Comparison of ENCODE assay signal across 8 cellular contexts in the genomic region with DNA sequence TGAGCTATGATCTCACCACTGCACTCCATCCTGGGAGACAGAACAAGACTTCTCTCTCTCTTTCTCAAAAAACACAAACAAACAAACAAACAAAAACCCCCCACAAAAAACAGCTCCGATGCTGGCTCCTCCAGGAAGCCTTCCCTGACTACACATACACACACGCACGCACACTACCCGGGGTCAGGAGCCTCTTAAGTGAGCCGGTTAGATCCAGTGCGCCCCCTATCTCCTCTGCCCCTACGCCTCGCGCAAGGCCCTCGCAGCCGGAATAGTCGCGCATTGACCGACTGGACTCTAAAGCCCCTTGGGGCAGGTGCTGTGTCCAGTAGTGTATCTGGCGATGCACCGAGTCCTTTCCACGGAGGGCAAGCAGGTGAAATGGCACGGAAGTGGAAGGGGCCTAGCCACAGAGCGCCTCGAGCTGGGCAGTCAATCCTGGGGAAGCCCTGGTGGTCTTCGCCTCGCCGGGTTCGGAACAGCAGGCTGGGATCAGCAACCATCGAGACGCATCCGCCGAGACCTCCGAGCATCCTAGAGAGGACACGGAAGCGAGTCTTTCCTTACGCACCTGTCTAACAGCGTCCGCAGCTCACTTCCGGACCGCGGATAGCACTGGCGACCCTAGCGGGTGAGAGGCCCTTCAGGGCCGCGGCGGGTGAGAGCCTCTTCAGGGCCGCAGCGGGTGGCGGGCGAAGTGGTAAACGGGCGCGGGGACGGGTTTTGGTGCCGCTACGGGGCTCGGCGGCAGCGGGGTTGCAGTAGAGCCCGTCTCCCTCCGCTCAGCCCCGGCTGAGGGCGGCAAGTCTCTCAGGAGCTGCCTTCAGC. TPM values are rescaled to one million over a fixed set of nuclear protein-coding genes. Genes with fewer than 3 reads are reported as not detected.
A peak's percentile ranks its signal among the peaks of the same experiment; 100 is the strongest.
DNase-seq lines count a peak whose midpoint lies in the region; ATAC-seq and TF ChIP-seq lines count a peak whose summit lies in the region.

A gene (plus strand): TSS at position 588 of the 828 bp plus-strand sequence. CDS start 2,661 bp downstream, outside the sequence.

- TF ChIP-seq RAD21 in liver (IDR thresholded peaks at IDR 0.05), result peak; percentile 49 to 53

- TF ChIP-seq CTCF in liver (IDR thresholded peaks at IDR 0.05; ENCODE audit: low read depth, low read length, missing input control), result peak; percentile 18

- H3K27me3 ChIP-seq in liver (ENCODE audit: control insufficient read depth in 4 of 4, insufficient read depth in 4 of 4, low read length in 3 of 4), result no peaks in the 10 kb centered on the region

- DNase-seq in C1 segment of cervical spinal cord (lab: John Stamatoyannopoulos, UW) (peak in 13 of 14 donors; percentile 35 to 87 (median 77)), GM19240 (ENCODE audit: insufficient read length, low spot score) (peak; percentile 91), NCI-H526 treated with DMSO at 0.1 percent for 48 hours (lab: John Stamatoyannopoulos, UW) (peak; percentile 92), dermis microvascular lymphatic vessel endothelial cell (ENCODE audit: low read depth in 2 of 2) (peak; percentile 92 to 93)
- DNase-seq in activated CD4-positive, alpha-beta T cell treated with anti-CD3 and anti-CD28 coated beads, Interleukin-2, amount 50 U/mL, for 24 hours (ENCODE audit: low read depth in 1 of 2, low spot score in 1 of 2), result peak; percentile 64 to 87
- peak; percentile 89 for DNase-seq in stimulated activated CD4-positive, alpha-beta T cell treated with anti-CD3 and anti-CD28 coated beads, Interleukin-4, amount 100 ng/mL, for 24 hours

- peak within 1 kb of the TSS; percentile 23 to 92 for H3K9ac ChIP-seq in liver (ENCODE audit: low read depth in 1 of 2, low read length in 2 of 2)

- H3K4me1 ChIP-seq in liver (ENCODE audit: control insufficient read depth in 4 of 4, insufficient read depth in 4 of 4, low read length in 3 of 4), result peaks cover 2 to 17% (median 8%) of the 10 kb centered on the region in 4 donors

- under 1% methylated on average over 59 of the region's 59 CpGs for WGBS in liver

- peak within 1 kb of the TSS; percentile 77 to 94 (median 93) for H3K4me3 ChIP-seq in liver (ENCODE audit: low read depth in 1 of 3, low read length in 3 of 3)

- ATAC-seq in HG03460 (IDR thresholded peaks at IDR 0.05; ENCODE audit: unreplicated experiment), result peak; percentile 91

- H3K9me3 ChIP-seq in liver (ENCODE audit: control insufficient read depth in 4 of 4, low read length in 3 of 4), result no peaks in the 10 kb centered on the region

- H3K27ac ChIP-seq in liver (ENCODE audit: low read depth in 1 of 2, low read length in 2 of 2), result peak within 1 kb of the TSS; percentile 66 to 77

- H3K36me3 ChIP-seq in liver (ENCODE audit: control insufficient read depth in 4 of 4, insufficient read depth in 3 of 4, low read depth in 1 of 4, low read length in 3 of 4), result peaks cover 3 to 27% (median 20%) of the 10 kb centered on the region in 4 donors

TF ChIP-seq in liver, 16 proteins besides CTCF, POLR2A, EP300 and RAD21:
- TF ChIP-seq JUND (IDR thresholded peaks at IDR 0.05) (peak in 1 of 2 donors; percentile 27), GABPA (IDR thresholded peaks at IDR 0.05 in 1 of 2, conservative IDR thresholded peaks at IDR 0.05 in 1 of 2) (peak; percentile 94 to 98), HNF4A (conservative IDR thresholded peaks at IDR 0.05) (peak in 1 of 2 donors; percentile 18), HNF4G (IDR thresholded peaks at IDR 0.05) (no peak), NR2F2 (IDR thresholded peaks at IDR 0.05) (peak; percentile 62), YY1 (IDR thresholded peaks at IDR 0.05) (peak; percentile 60), FOXA1 (IDR thresholded peaks at IDR 0.05) (no peak), SP1 (IDR thresholded peaks at IDR 0.05) (peak; percentile 64), TAF1 (conservative IDR thresholded peaks at IDR 0.05) (peak; percentile 50), EGR1 (IDR thresholded peaks at IDR 0.05; ENCODE audit: low read depth in 2 of 2) (peak in 1 of 2 donors; percentile 24), FOXA2 (IDR thresholded peaks at IDR 0.05) (no peak), RXRA (IDR thresholded peaks at IDR 0.05) (peak; percentile 40 to 76)
- TF ChIP-seq, protein P1, sequence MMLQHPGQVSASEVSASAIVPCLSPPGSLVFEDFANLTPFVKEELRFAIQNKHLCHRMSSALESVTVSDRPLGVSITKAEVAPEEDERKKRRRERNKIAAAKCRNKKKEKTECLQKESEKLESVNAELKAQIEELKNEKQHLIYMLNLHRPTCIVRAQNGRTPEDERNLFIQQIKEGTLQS (IDR thresholded peaks at IDR 0.05), result no peak
- TF ChIP-seq, protein P2, sequence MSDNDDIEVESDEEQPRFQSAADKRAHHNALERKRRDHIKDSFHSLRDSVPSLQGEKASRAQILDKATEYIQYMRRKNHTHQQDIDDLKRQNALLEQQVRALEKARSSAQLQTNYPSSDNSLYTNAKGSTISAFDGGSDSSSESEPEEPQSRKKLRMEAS (IDR thresholded peaks at IDR 0.05), result peak; percentile 59
- TF ChIP-seq, protein P3, sequence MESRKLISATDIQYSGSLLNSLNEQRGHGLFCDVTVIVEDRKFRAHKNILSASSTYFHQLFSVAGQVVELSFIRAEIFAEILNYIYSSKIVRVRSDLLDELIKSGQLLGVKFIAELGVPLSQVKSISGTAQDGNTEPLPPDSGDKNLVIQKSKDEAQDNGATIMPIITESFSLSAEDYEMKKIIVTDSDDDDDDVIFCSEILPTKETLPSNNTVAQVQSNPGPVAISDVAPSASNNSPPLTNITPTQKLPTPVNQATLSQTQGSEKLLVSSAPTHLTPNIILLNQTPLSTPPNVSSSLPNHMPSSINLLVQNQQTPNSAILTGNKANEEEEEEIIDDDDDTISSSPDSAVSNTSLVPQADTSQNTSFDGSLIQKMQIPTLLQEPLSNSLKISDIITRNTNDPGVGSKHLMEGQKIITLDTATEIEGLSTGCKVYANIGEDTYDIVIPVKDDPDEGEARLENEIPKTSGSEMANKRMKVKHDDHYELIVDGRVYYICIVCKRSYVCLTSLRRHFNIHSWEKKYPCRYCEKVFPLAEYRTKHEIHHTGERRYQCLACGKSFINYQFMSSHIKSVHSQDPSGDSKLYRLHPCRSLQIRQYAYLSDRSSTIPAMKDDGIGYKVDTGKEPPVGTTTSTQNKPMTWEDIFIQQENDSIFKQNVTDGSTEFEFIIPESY (IDR thresholded peaks at IDR 0.05), result peak; percentile 18
- TF ChIP-seq, protein P4, sequence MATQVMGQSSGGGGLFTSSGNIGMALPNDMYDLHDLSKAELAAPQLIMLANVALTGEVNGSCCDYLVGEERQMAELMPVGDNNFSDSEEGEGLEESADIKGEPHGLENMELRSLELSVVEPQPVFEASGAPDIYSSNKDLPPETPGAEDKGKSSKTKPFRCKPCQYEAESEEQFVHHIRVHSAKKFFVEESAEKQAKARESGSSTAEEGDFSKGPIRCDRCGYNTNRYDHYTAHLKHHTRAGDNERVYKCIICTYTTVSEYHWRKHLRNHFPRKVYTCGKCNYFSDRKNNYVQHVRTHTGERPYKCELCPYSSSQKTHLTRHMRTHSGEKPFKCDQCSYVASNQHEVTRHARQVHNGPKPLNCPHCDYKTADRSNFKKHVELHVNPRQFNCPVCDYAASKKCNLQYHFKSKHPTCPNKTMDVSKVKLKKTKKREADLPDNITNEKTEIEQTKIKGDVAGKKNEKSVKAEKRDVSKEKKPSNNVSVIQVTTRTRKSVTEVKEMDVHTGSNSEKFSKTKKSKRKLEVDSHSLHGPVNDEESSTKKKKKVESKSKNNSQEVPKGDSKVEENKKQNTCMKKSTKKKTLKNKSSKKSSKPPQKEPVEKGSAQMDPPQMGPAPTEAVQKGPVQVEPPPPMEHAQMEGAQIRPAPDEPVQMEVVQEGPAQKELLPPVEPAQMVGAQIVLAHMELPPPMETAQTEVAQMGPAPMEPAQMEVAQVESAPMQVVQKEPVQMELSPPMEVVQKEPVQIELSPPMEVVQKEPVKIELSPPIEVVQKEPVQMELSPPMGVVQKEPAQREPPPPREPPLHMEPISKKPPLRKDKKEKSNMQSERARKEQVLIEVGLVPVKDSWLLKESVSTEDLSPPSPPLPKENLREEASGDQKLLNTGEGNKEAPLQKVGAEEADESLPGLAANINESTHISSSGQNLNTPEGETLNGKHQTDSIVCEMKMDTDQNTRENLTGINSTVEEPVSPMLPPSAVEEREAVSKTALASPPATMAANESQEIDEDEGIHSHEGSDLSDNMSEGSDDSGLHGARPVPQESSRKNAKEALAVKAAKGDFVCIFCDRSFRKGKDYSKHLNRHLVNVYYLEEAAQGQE (IDR thresholded peaks at IDR 0.05), result peak; percentile 32

RNA-seq across cellular contexts. Expression of the gene that starts here (rescaled TPM):
- 9.4 and 12.3 TPM in 2 replicates for total RNA-seq in dermis microvascular lymphatic vessel endothelial cell
- total RNA-seq in liver, result 10 to 100 TPM in 1 of 2 donors, 1 to 10 TPM in 1; 8.7 to 11.0 TPM
- polyA plus RNA-seq in liver, result 1 to 10 TPM; 2.3 to 3.1 TPM

Comparison
In these comparisons a context has a peak if more than half of its experiments do, and no peak if none do; other contexts are left out.
1. Peak in every context shown above with its lines: DNase-seq, ATAC-seq, H3K4me3 ChIP-seq and H3K27ac ChIP-seq.